Comparison of ENCODE assay signal across 9 cellular contexts in the genomic region with DNA sequence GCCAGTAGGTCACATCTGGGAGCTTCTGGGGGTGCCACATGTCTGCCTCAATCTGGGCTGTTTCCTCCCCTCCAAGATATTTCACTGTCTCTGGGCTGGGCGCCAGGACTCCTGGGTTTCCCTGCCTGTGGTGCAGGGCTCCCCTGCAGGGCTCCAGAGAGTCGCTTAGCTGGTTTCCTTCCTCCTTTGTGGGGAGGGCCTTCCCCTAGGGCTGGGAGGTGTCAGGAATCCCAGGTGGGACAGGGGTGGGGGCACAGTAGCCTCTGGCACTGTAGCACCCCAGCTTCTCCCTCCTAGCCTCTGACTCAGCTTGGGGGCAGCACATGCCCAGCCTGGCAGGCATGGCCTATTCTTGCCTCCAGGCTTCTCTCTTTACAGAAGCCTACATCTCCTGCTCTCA. TPM values are rescaled to one million over a fixed set of nuclear protein-coding genes. Genes with fewer than 3 reads are reported as not detected.
A peak's percentile ranks its signal among the peaks of the same experiment; 100 is the strongest.
DNase-seq lines count a peak whose midpoint lies in the region; ATAC-seq and TF ChIP-seq lines count a peak whose summit lies in the region.
"Had no signal": no experiment of that assay in that cellular context is flagged by ENCODE, and none has a peak within 500 bp of the region (broad histone marks: within the 10 kb centered on the region; RNA-seq: fewer than 3 reads in every experiment).

No MANE protein-coding gene starts in this region.

- H3K9me3 ChIP-seq in OCI-LY3 (ENCODE audit: insufficient read depth, low read length) (no peaks in the 10 kb centered on the region), esophagus muscularis mucosa (no peaks in the 10 kb centered on the region)

- intact Hi-C loops in esophagus muscularis mucosa (cut with DNase I): no loop called here

- peak overlapping the region; percentile 7; the same call in 1 of the 2 replicates for H3K4me2 ChIP-seq in OCI-LY3 (ENCODE audit: low read length)

- TF ChIP-seq EP300 in esophagus muscularis mucosa (IDR thresholded peaks at IDR 0.05): no peak

- H3K36me3 ChIP-seq in OCI-LY3 (replicated peaks; ENCODE audit: low read depth, low read length) (no peaks in the 10 kb centered on the region), esophagus muscularis mucosa (no peaks in the 10 kb centered on the region), rectal smooth muscle tissue (ENCODE audit: control insufficient read depth, insufficient read depth, low read length) (no peaks in the 10 kb centered on the region)

- H3K4me1 ChIP-seq in OCI-LY3 (ENCODE audit: low read length) (peaks cover 53% of the 10 kb centered on the region), esophagus muscularis mucosa (peaks cover 99 to 100% (median 100%) of the 10 kb centered on the region in 4 donors), rectal smooth muscle tissue (ENCODE audit: control insufficient read depth, insufficient read depth, low read length) (peaks cover 44% of the 10 kb centered on the region)

- ATAC-seq in HG03439 (IDR thresholded peaks at IDR 0.05; ENCODE audit: unreplicated experiment) (no peak), GM21526 (IDR thresholded peaks at IDR 0.05; ENCODE audit: low FRiP score, unreplicated experiment) (no peak), HG03025 (IDR thresholded peaks at IDR 0.05; ENCODE audit: low FRiP score, unreplicated experiment) (no peak)

- no peak overlapping the region for H3K9ac ChIP-seq in OCI-LY3 (ENCODE audit: low read length)
- H3K9ac ChIP-seq in rectal smooth muscle tissue (ENCODE audit: low read length): no peak overlapping the region

- TF ChIP-seq POLR2A in esophagus muscularis mucosa (IDR thresholded peaks at IDR 0.05; ENCODE audit: low read depth): no peak

- H4K20me1 ChIP-seq in OCI-LY3 (ENCODE audit: insufficient read depth, low read length): no peaks in the 10 kb centered on the region

- TF ChIP-seq CTCF in OCI-LY3 (IDR thresholded peaks at IDR 0.05; ENCODE audit: low read depth, low read length) (no peak), esophagus muscularis mucosa (IDR thresholded peaks at IDR 0.05) (peak in 1 of 3 experiments; percentile 16)

- H3K27me3 ChIP-seq in OCI-LY3 (ENCODE audit: low read depth, low read length) (no peaks in the 10 kb centered on the region), esophagus muscularis mucosa (no peaks in the 10 kb centered on the region), rectal smooth muscle tissue (ENCODE audit: control insufficient read depth, insufficient read depth, low read length) (no peaks in the 10 kb centered on the region)

- 33% methylated on average over 1 of the region's 2 CpGs for WGBS in esophagus muscularis mucosa

- no peak overlapping the region for H2AFZ ChIP-seq in OCI-LY3 (ENCODE audit: low read depth, low read length)

- H3K79me2 ChIP-seq in OCI-LY3 (ENCODE audit: low read length): no peaks in the 10 kb centered on the region

- DNase-seq in EL (peak; percentile 70), esophagus muscularis mucosa (ENCODE audit: extremely low spot score) (no peak), T-helper 9 cell (no peak)
- DNase-seq: stimulated activated CD4-positive, alpha-beta T cell treated with anti-CD3 and anti-CD28 coated beads, Interleukin-12 subunit alpha, Interleukin-12 subunit beta, amount 100 ng/mL, for 4 hours had no signal

- H3K4me3 ChIP-seq in OCI-LY3 (ENCODE audit: low read length) (no peak overlapping the region), esophagus muscularis mucosa (no peak overlapping the region), rectal smooth muscle tissue (ENCODE audit: low read length) (no peak overlapping the region)

- H3K27ac ChIP-seq in OCI-LY3 (ENCODE audit: low read length): no peak overlapping the region
- H3K27ac ChIP-seq in esophagus muscularis mucosa (replicated peaks in 1 of 4): peak overlapping the region; percentile 94 to 98 (median 96)
- H3K27ac ChIP-seq in rectal smooth muscle tissue (ENCODE audit: low read depth, low read length): peak overlapping the region; percentile 35

RNA-seq across cellular contexts. Expression of a gene that starts 2.6 kb away (rescaled TPM):
- 10 to 100 TPM; 26.2 to 53.5 (median 52.2) TPM for total RNA-seq in esophagus muscularis mucosa

RNA-seq across cellular contexts. Expression of a gene that starts 23.9 kb away (rescaled TPM):
- total RNA-seq in esophagus muscularis mucosa: under 1 TPM; 0.32 to 0.83 (median 0.44) TPM

RNA-seq across cellular contexts. Expression of a gene that starts 53.0 kb away (rescaled TPM):
- total RNA-seq in esophagus muscularis mucosa: under 1 TPM in 2 of 4 donors, not detected in 2; 0.40 to 0.50 TPM
